36 cellular contexts compared by ENCODE assay signal in the genomic region with DNA sequence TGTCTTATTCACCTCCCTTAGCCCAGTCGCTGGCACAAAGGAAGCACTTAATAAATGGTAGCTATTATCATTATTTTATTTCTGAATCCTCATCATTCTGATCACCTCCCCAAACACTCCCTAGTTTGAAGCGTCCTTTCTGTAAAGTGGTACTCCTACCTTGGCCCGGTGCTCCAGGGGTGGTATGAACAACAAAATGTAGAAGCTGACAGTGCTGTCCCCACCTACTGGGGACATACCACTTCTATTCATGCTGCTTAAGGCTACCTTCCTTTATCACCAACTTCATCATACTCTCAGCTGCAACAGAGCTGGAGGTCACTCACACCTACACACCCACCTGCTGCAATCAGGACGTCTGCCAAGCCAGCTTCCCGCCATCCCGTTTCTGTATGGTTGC. TPM values are rescaled to one million over a fixed set of nuclear protein-coding genes. Genes with fewer than 3 reads are reported as not detected.
"Had no signal": no experiment of that assay in that cellular context is flagged by ENCODE, and none has a peak within 500 bp of the region (broad histone marks: within the 10 kb centered on the region; RNA-seq: fewer than 3 reads in every experiment).

No MANE protein-coding gene starts in this region.

- H3K9me3 ChIP-seq: MG63, Peyer's patch, SJSA1, SK-N-SH had no signal

- H3K4me3 ChIP-seq: MG63, Peyer's patch, SJSA1 had no signal

- H3K27me3 Mint-ChIP-seq: activated CD4-positive, alpha-beta T cell treated with anti-CD3 and anti-CD28 coated beads for 36 hours; activated CD4-positive, alpha-beta T cell treated with anti-CD3 and anti-CD28 coated beads, Interleukin-2, amount 10 ng/mL, durations not matched to agents 7 days and 5 days; activated naive CD8-positive, alpha-beta T cell; activated naive CD8-positive, alpha-beta T cell treated with anti-CD3 and anti-CD28 coated beads, Interleukin-2, amount 50 U/mL, for 24 hours had no signal

- ATAC-seq: activated CD4-positive, alpha-beta T cell treated with anti-CD3 and anti-CD28 coated beads for 36 hours; activated CD4-positive, CD25-positive, alpha-beta regulatory T cell treated with anti-CD3 and anti-CD28 coated beads, Interleukin-2, amount 50 U/mL, for 24 hours; activated CD8-positive, alpha-beta T cell treated with anti-CD3 and anti-CD28 coated beads, Interleukin-2, amount 10 ng/mL, durations not matched to agents 7 days and 5 days; activated naive CD8-positive, alpha-beta T cell treated with anti-CD3 and anti-CD28 coated beads, Interleukin-2, amount 50 U/mL, for 24 hours; PC-3 had no signal

- H3K27me3 ChIP-seq: MG63, Peyer's patch, SJSA1 had no signal

- H3K9me3 Mint-ChIP-seq: activated CD4-positive, alpha-beta T cell treated with anti-CD3 and anti-CD28 coated beads, Interleukin-2, amount 10 ng/mL, durations not matched to agents 7 days and 5 days; activated naive CD4-positive, alpha-beta T cell treated with anti-CD3 and anti-CD28 coated beads, Interleukin-2, amount 10 ng/mL, durations not matched to agents 7 days and 5 days; activated naive CD8-positive, alpha-beta T cell treated with anti-CD3 and anti-CD28 coated beads, Interleukin-2, amount 50 U/mL, for 24 hours; brain; T-helper 1 cell treated with Interleukin-12 subunit alpha and Interleukin-12 subunit beta and Interleukin-4 antibody, amounts not matched to agents 30 μg/mL and 1 μg/mL, for 36 hours; T-helper 2 cell treated with Interferon-gamma antibody and Interleukin-4, amounts not matched to agents 5 μg/mL and 100 μg/mL, for 36 hours had no signal

- H3K27ac Mint-ChIP-seq: activated CD4-positive, alpha-beta T cell treated with anti-CD3 and anti-CD28 coated beads for 36 hours; activated CD4-positive, alpha-beta T cell treated with anti-CD3 and anti-CD28 coated beads, Interleukin-2, amount 10 ng/mL, durations not matched to agents 7 days and 5 days; activated CD8-positive, alpha-beta T cell treated with anti-CD3 and anti-CD28 coated beads, Interleukin-2, amount 10 ng/mL, durations not matched to agents 7 days and 5 days; activated naive CD4-positive, alpha-beta T cell treated with anti-CD3 and anti-CD28 coated beads, Interleukin-2, amount 10 ng/mL, durations not matched to agents 7 days and 5 days; activated naive CD8-positive, alpha-beta T cell; activated naive CD8-positive, alpha-beta T cell treated with anti-CD3 and anti-CD28 coated beads, Interleukin-2, amount 50 U/mL, for 24 hours; brain; T-helper 1 cell treated with Interleukin-12 subunit alpha and Interleukin-12 subunit beta and Interleukin-4 antibody, amounts not matched to agents 30 μg/mL and 1 μg/mL, for 36 hours; T-helper 2 cell treated with Interferon-gamma antibody and Interleukin-4, amounts not matched to agents 5 μg/mL and 100 μg/mL, for 36 hours had no signal

- H3K4me1 Mint-ChIP-seq: activated CD4-positive, alpha-beta T cell treated with anti-CD3 and anti-CD28 coated beads for 36 hours; activated CD4-positive, alpha-beta T cell treated with anti-CD3 and anti-CD28 coated beads, Interleukin-2, amount 10 ng/mL, durations not matched to agents 7 days and 5 days; activated naive CD4-positive, alpha-beta T cell treated with anti-CD3 and anti-CD28 coated beads, Interleukin-2, amount 10 ng/mL, durations not matched to agents 7 days and 5 days; activated naive CD8-positive, alpha-beta T cell treated with anti-CD3 and anti-CD28 coated beads, Interleukin-2, amount 50 U/mL, for 24 hours; brain had no signal

- H3K36me3 Mint-ChIP-seq: activated naive CD4-positive, alpha-beta T cell treated with anti-CD3 and anti-CD28 coated beads, Interleukin-2, amount 10 ng/mL, durations not matched to agents 7 days and 5 days; activated naive CD8-positive, alpha-beta T cell; brain had no signal

- H3K27ac ChIP-seq: Peyer's patch, SJSA1 had no signal

- H3K4me3 Mint-ChIP-seq: activated CD4-positive, alpha-beta T cell treated with anti-CD3 and anti-CD28 coated beads for 36 hours; activated CD4-positive, alpha-beta T cell treated with anti-CD3 and anti-CD28 coated beads, Interleukin-2, amount 10 ng/mL, durations not matched to agents 7 days and 5 days; activated CD8-positive, alpha-beta T cell treated with anti-CD3 and anti-CD28 coated beads, Interleukin-2, amount 10 ng/mL, durations not matched to agents 7 days and 5 days; activated naive CD4-positive, alpha-beta T cell treated with anti-CD3 and anti-CD28 coated beads, Interleukin-2, amount 10 ng/mL, durations not matched to agents 7 days and 5 days; activated naive CD8-positive, alpha-beta T cell; activated naive CD8-positive, alpha-beta T cell treated with anti-CD3 and anti-CD28 coated beads, Interleukin-2, amount 50 U/mL, for 24 hours; brain; T-helper 1 cell treated with Interleukin-12 subunit alpha and Interleukin-12 subunit beta and Interleukin-4 antibody, amounts not matched to agents 30 μg/mL and 1 μg/mL, for 36 hours; T-helper 2 cell treated with Interferon-gamma antibody and Interleukin-4, amounts not matched to agents 5 μg/mL and 100 μg/mL, for 36 hours had no signal

- H3K36me3 ChIP-seq: MG63, Peyer's patch, SJSA1 had no signal

- H3K4me1 ChIP-seq: Peyer's patch had no signal

- DNase-seq: activated CD4-positive, alpha-beta T cell treated with anti-CD3 and anti-CD28 coated beads for 36 hours; activated CD4-positive, alpha-beta T cell treated with anti-CD3 and anti-CD28 coated beads, Interleukin-2, amount 10 ng/mL, durations not matched to agents 7 days and 5 days; activated CD4-positive, alpha-beta T cell treated with anti-CD3 and anti-CD28 coated beads, Interleukin-2, amount 50 U/mL, for 48 hours; activated CD8-positive, alpha-beta memory T cell treated with anti-CD3 and anti-CD28 coated beads, Interleukin-2, amount 50 U/mL, for 48 hours; activated CD8-positive, alpha-beta T cell treated with anti-CD3 and anti-CD28 coated beads, Interleukin-2, amount 10 ng/mL, durations not matched to agents 7 days and 5 days; activated effector memory CD4-positive, alpha-beta T cell treated with Interleukin-2 at 50 U/mL for 16 hours; activated naive CD4-positive, alpha-beta T cell treated with anti-CD3 and anti-CD28 coated beads, Interleukin-2, amount 10 ng/mL, durations not matched to agents 7 days and 5 days; activated naive CD8-positive, alpha-beta T cell treated with anti-CD3 and anti-CD28 coated beads, Interleukin-2, amount 50 U/mL, for 24 hours; activated T-cell treated with anti-CD3 and anti-CD28 coated beads, Interleukin-2, amount 50 U/mL, for 48 hours; anterior cingulate cortex; central memory CD4-positive, alpha-beta T cell; Kasumi-1; MG63; NCI-H1048; NCI-H1105 treated with DMSO at 0.1 percent for 48 hours; NCI-H1436; NCI-H1694; NCI-H1930; NCI-H2081 treated with DMSO at 0.1 percent for 48 hours; NCI-H226; NCI-H446 treated with DMSO at 0.1 percent for 48 hours; NCI-H524; NCI-H69; NCI-H82; NK-92 treated with Interleukin-12 subunit alpha and Interleukin-12 subunit beta, amount 100 ng/mL, for 24 hours; PC-3; Peyer's patch; RPMI8226; SHP77 treated with DMSO at 0.1 percent for 48 hours; SK-N-SH had no signal

RNA-seq across cellular contexts. Expression of a gene that starts 43.2 kb away (rescaled TPM):
- total RNA-seq: PC-3 had no signal
